In genomic region chr1:191963286-191963685, GRCh38 we compare ENCODE assay signal across 15 cellular contexts.
DNase-seq lines count a peak whose midpoint lies in the region; ATAC-seq, FAIRE-seq and TF ChIP-seq lines count a peak whose summit lies in the region.
"Had no signal": no experiment of that assay in that cellular context is flagged by ENCODE, and none has a peak within 500 bp of the region (broad histone marks: within the 10 kb centered on the region; RNA-seq: fewer than 3 reads in every experiment).

No MANE protein-coding gene starts in this region.

- H3K36me3 ChIP-seq in right atrium auricular region = no peaks in the 10 kb centered on the region
- H3K36me3 ChIP-seq in endodermal cell (ENCODE audit: control insufficient read depth, insufficient read depth, low read length) = no peaks in the 10 kb centered on the region

- peak; percentile 42 for ATAC-seq in Right ventricle myocardium inferior
- no peak for ATAC-seq in HG03457 (IDR thresholded peaks at IDR 0.05; ENCODE audit: unreplicated experiment)
- ATAC-seq: psoas muscle had no signal

- H3K4me1 ChIP-seq in right atrium auricular region = peaks cover 0 to 11% of the 10 kb centered on the region in 2 donors
- H3K4me1 ChIP-seq in endodermal cell (ENCODE audit: control insufficient read depth, insufficient read depth, low read length) = no peaks in the 10 kb centered on the region
- H3K4me1 ChIP-seq: psoas muscle had no signal

- no peaks in the 10 kb centered on the region for H3K9me3 Mint-ChIP-seq in endodermal cell

- H3K9me3 ChIP-seq in right atrium auricular region (no peaks in the 10 kb centered on the region), endodermal cell (ENCODE audit: control insufficient read depth, low read length) (no peaks in the 10 kb centered on the region)
- H3K9me3 ChIP-seq: psoas muscle had no signal

- no peaks in the 10 kb centered on the region for H3K27me3 Mint-ChIP-seq in endodermal cell (ENCODE audit: insufficient read depth)

- no peak overlapping the region for H3K27ac Mint-ChIP-seq in endodermal cell

- 98 to 100% methylated on average over 1 to 2 of the region's 2 CpGs for WGBS in endodermal cell (ENCODE audit: insufficient coverage in 1 of 2, insufficient read length in 1 of 2), 2 experiments

- no peak overlapping the region for H3K9ac ChIP-seq in endodermal cell (ENCODE audit: extremely low read depth, low read length, poor library complexity, severe bottlenecking)

- POLR2A ChIA-PET in RWPE1 (lab: Yijun Ruan, JAX; ENCODE audit: low non-redundant PET) = no interaction called here

- H3K4me3 Mint-ChIP-seq in endodermal cell = no peak overlapping the region

- no peak overlapping the region for H3K4me3 ChIP-seq in right atrium auricular region
- no peak overlapping the region for H3K4me3 ChIP-seq in foreskin fibroblast (ENCODE audit: low read depth in 1 of 2, low read length in 2 of 2)
- no peak overlapping the region for H3K4me3 ChIP-seq in endodermal cell (ENCODE audit: low read length)
- H3K4me3 ChIP-seq: psoas muscle had no signal

- no peak for DNase-seq in Right ventricle myocardium inferior (ENCODE audit: missing footprints)
- DNase-seq in right atrium auricular region (ENCODE audit: low spot score) = no peak
- DNase-seq in RWPE1 (ENCODE audit: low spot score) = peak; percentile 4
- DNase-seq in foreskin fibroblast = peak; percentile 3 to 30
- DNase-seq in urothelium cell line (ENCODE audit: low spot score) = peak; percentile 12
- DNase-seq in endodermal cell = no peak
- no peak for DNase-seq in NCI-H2171 treated with DMSO at 0.1 percent for 48 hours (lab: John Stamatoyannopoulos, UW)
- DNase-seq: activated T-cell treated with anti-CD3 and anti-CD28 coated beads, Interleukin-2, amount 50 U/mL, for 48 hours; GDM1; Kasumi-1; NCI-H1930; psoas muscle had no signal

- no peaks in the 10 kb centered on the region for H3K27me3 ChIP-seq in right atrium auricular region
- no peaks in the 10 kb centered on the region for H3K27me3 ChIP-seq in endodermal cell (ENCODE audit: control insufficient read depth, insufficient read depth, low read length, poor library complexity, severe bottlenecking)

- CTCF ChIA-PET in RWPE1 (lab: Yijun Ruan, JAX) = no interaction called here

- intact Hi-C loops in Right ventricle myocardium inferior (cut with DNase I) = no loop called here

- H3K27ac ChIP-seq in right atrium auricular region = peak overlapping the region in 1 of 2 donors; percentile 58
- no peak overlapping the region for H3K27ac ChIP-seq in RWPE1
- H3K27ac ChIP-seq in endodermal cell (ENCODE audit: low read depth, low read length) = no peak overlapping the region
- H3K27ac ChIP-seq: epithelial cell of prostate, psoas muscle had no signal

- TF ChIP-seq CTCF in right atrium auricular region (IDR thresholded peaks at IDR 0.05) (no peak), RWPE1 (conservative IDR thresholded peaks at IDR 0.05; ENCODE audit: low read depth) (no peak), foreskin fibroblast (IDR thresholded peaks at IDR 0.05; ENCODE audit: low read depth, low read length) (no peak), endodermal cell (conservative IDR thresholded peaks at IDR 0.05) (no peak)

- FAIRE-seq in urothelium cell line (lab: Jason Lieb, UNC) = no peak
- FAIRE-seq: A204.1 had no signal

- H3K4me1 Mint-ChIP-seq in endodermal cell = no peaks in the 10 kb centered on the region

- H3K36me3 Mint-ChIP-seq in endodermal cell (ENCODE audit: low read depth) = no peaks in the 10 kb centered on the region

Comparison
In these comparisons a context has a peak if more than half of its experiments do, and no peak if none do; other contexts are left out.
1. DNase-seq: peak in RWPE1 (single experiment), foreskin fibroblast (2 of 2) and urothelium cell line (single experiment); none in Right ventricle myocardium inferior (single experiment), right atrium auricular region (single experiment), endodermal cell (single experiment) and NCI-H2171 treated with DMSO at 0.1 percent for 48 hours (single experiment).